ENCODE assay signal across 8 cellular contexts in genomic region chrX:110229497-110230111, GRCh38.
A peak's percentile ranks its signal among the peaks of the same experiment; 100 is the strongest.
DNase-seq lines count a peak whose midpoint lies in the region; ATAC-seq, FAIRE-seq and TF ChIP-seq lines count a peak whose summit lies in the region.
"Not testable (repeated sequence)": the region's sequence is repeated elsewhere in the genome, so short reads cannot be mapped to it uniquely, and the experiment has no call there.

No MANE protein-coding gene starts in this region.

- not testable (repeated sequence) for ATAC-seq in right cardiac atrium; naive thymus-derived CD4-positive, alpha-beta T cell; upper lobe of left lung (ENCODE audit: low FRiP score in 2 of 2)

- POLR2A ChIA-PET in naive thymus-derived CD4-positive, alpha-beta T cell (lab: Charles Lee) = interaction anchor here (0.6 to 3.2 kb wide), 9 partner anchors 9 to 88 kb away, joined by 3 to 29 read pairs (median 7); partner anchors contain the start of gene AMMECR1

- 82% methylated on average over 21 of the region's 21 CpGs for WGBS in right cardiac atrium
- 51 to 56% methylated on average over 3 to 21 of the region's 21 CpGs for whole genome bisulfite sequencing in upper lobe of left lung, 2 donors

- peak overlapping the region; percentile 64 to 87 (median 78) for H3K4me3 Mint-ChIP-seq in naive thymus-derived CD4-positive, alpha-beta T cell

- not testable (repeated sequence) for H3K9me3 ChIP-seq in right cardiac atrium (ENCODE audit: control insufficient read depth, low read length); naive thymus-derived CD4-positive, alpha-beta T cell (ENCODE audit: control insufficient read depth in 2 of 3, low read length in 3 of 3); upper lobe of left lung

- not testable (repeated sequence) for FAIRE-seq in bronchial epithelial cell (lab: Jason Lieb, UNC)

- H3K9me3 Mint-ChIP-seq in naive thymus-derived CD4-positive, alpha-beta T cell = peaks cover 0 to 41% (median 13%) of the 10 kb centered on the region in 11 donors

- DNase-seq in T-helper 22 cell (ENCODE audit: low read depth) (peak; percentile 61), bronchial epithelial cell (ENCODE audit: low read depth) (peak; percentile 83), right cardiac atrium (peak; percentile 20 to 72 (median 56)), upper lobe of left lung (peak; percentile 61 to 67)
- DNase-seq in activated T-cell treated with anti-CD3 and anti-CD28 coated beads, Interleukin-2, amount 50 U/mL, for 1 hour = peak; percentile 75
- DNase-seq in naive thymus-derived CD4-positive, alpha-beta T cell = peak; percentile 24 to 85 (median 80)
- peak; percentile 73 for DNase-seq in stimulated activated CD4-positive, alpha-beta T cell treated with anti-CD3 and anti-CD28 coated beads, Interleukin-4, amount 100 ng/mL, for 1 hour

- H3K27me3 Mint-ChIP-seq in naive thymus-derived CD4-positive, alpha-beta T cell = not testable (repeated sequence)

- H3K36me3 Mint-ChIP-seq in naive thymus-derived CD4-positive, alpha-beta T cell = peaks cover 0 to 33% (median 4%) of the 10 kb centered on the region in 5 donors

- not testable (repeated sequence) for TF ChIP-seq POLR2A in upper lobe of left lung (IDR thresholded peaks at IDR 0.05)

- H3K27ac ChIP-seq in right cardiac atrium (ENCODE audit: low read length) = not testable (repeated sequence)
- H3K27ac ChIP-seq in naive thymus-derived CD4-positive, alpha-beta T cell (ENCODE audit: low read depth, low read length) = peak overlapping the region; percentile 40
- H3K27ac ChIP-seq in upper lobe of left lung = peak overlapping the region; percentile 44 to 63 (median 53)

- not testable (repeated sequence) for TF ChIP-seq RAD21 in Ishikawa (IDR thresholded peaks at IDR 0.05; ENCODE audit: low read depth)

- peak overlapping the region; percentile 30 for H3K4me3 ChIP-seq in bronchial epithelial cell (ENCODE audit: low read depth, low read length)
- H3K4me3 ChIP-seq in right cardiac atrium (ENCODE audit: low read length) = not testable (repeated sequence)
- peak overlapping the region; percentile 56 for H3K4me3 ChIP-seq in naive thymus-derived CD4-positive, alpha-beta T cell (ENCODE audit: low read length)
- peak overlapping the region in 3 of 4 donors; percentile 23 to 42 (median 35) for H3K4me3 ChIP-seq in upper lobe of left lung

- H3K36me3 ChIP-seq in bronchial epithelial cell (ENCODE audit: control insufficient read depth, insufficient read depth, low read length); naive thymus-derived CD4-positive, alpha-beta T cell (ENCODE audit: control insufficient read depth in 2 of 3, insufficient read depth in 3 of 3, low read length in 3 of 3); upper lobe of left lung: not testable (repeated sequence)

- H3K4me1 ChIP-seq in right cardiac atrium (ENCODE audit: control insufficient read depth, insufficient read depth, low read length); naive thymus-derived CD4-positive, alpha-beta T cell (ENCODE audit: control insufficient read depth in 2 of 2, insufficient read depth in 2 of 2, low read length in 2 of 2); upper lobe of left lung: not testable (repeated sequence)

- H3K27ac Mint-ChIP-seq in naive thymus-derived CD4-positive, alpha-beta T cell = peak overlapping the region; percentile 80 to 94 (median 83)

- CTCF ChIA-PET in naive thymus-derived CD4-positive, alpha-beta T cell (lab: Charles Lee) = interaction anchor here (0.9 to 1.5 kb wide), 4 partner anchors 9 to 88 kb away, joined by 3 to 4 read pairs (median 4); partner anchors contain the start of gene AMMECR1

- intact Hi-C loops in right cardiac atrium (cut with DNase I) = not testable (repeated sequence)
- intact Hi-C loops in naive thymus-derived CD4-positive, alpha-beta T cell (cut with micrococcal nuclease) = loop anchor here (1.0 to 10.0 kb wide), 5 partner anchors 9 to 495 kb away; partner anchors contain the start of genes AMMECR1 (in 2 of the 2) and ACSL4 (in 1 of the 2)

- not testable (repeated sequence) for TF ChIP-seq CTCF in bronchial epithelial cell (IDR thresholded peaks at IDR 0.05; ENCODE audit: insufficient read depth, low read length, severe bottlenecking); upper lobe of left lung (IDR thresholded peaks at IDR 0.05)

- not testable (repeated sequence) for H3K27me3 ChIP-seq in bronchial epithelial cell (ENCODE audit: control insufficient read depth, insufficient read depth, low read length); right cardiac atrium (ENCODE audit: control insufficient read depth, insufficient read depth); naive thymus-derived CD4-positive, alpha-beta T cell (ENCODE audit: control insufficient read depth in 2 of 2, insufficient read depth in 2 of 2, low read length in 2 of 2); upper lobe of left lung

- not testable (repeated sequence) for TF ChIP-seq EP300 in Ishikawa (IDR thresholded peaks at IDR 0.05; ENCODE audit: borderline replicate concordance); upper lobe of left lung (IDR thresholded peaks at IDR 0.05)

- peaks cover 5 to 54% (median 35%) of the 10 kb centered on the region in 7 donors for H3K4me1 Mint-ChIP-seq in naive thymus-derived CD4-positive, alpha-beta T cell

TF ChIP-seq in Ishikawa, 13 proteins besides CTCF, POLR2A, EP300 and RAD21:
- TF ChIP-seq YY1 (IDR thresholded peaks at IDR 0.05; ENCODE audit: low read depth) = peak; percentile 64; the same call in 1 of the 2 replicates
